In genomic region chr7:36868727-36869411, GRCh38 we compare ENCODE assay signal across 24 cellular contexts.
"Had no signal": no experiment of that assay in that cellular context is flagged by ENCODE, and none has a peak within 500 bp of the region (broad histone marks: within the 10 kb centered on the region; RNA-seq: fewer than 3 reads in every experiment).

No MANE protein-coding gene starts in this region.

- H3K9me3 Mint-ChIP-seq: activated B cell treated with CpG ODN at 0.5 μM for 24 hours; activated CD4-positive, alpha-beta memory T cell treated with anti-CD3 and anti-CD28 coated beads for 36 hours; activated naive CD8-positive, alpha-beta T cell treated with anti-CD3 and anti-CD28 coated beads for 36 hours; activated T-cell treated with anti-CD3 and anti-CD28 coated beads, Interleukin-2, amount 50 U/mL, for 72 hours had no signal

- H3K27me3 Mint-ChIP-seq: activated B cell treated with CpG ODN at 0.5 μM for 24 hours; activated CD4-positive, alpha-beta memory T cell treated with anti-CD3 and anti-CD28 coated beads for 36 hours; activated CD4-positive, alpha-beta T cell treated with anti-CD3 and anti-CD28 coated beads, Interleukin-2, amount 10 ng/mL, durations not matched to agents 7 days and 5 days; activated naive CD4-positive, alpha-beta T cell treated with anti-CD3 and anti-CD28 coated beads, Interleukin-2, amount 10 ng/mL, durations not matched to agents 7 days and 5 days; activated naive CD8-positive, alpha-beta T cell treated with anti-CD3 and anti-CD28 coated beads for 36 hours had no signal

- H3K36me3 ChIP-seq: brain microvascular endothelial cell had no signal

- FAIRE-seq: K562, RCC 7860 had no signal

- ATAC-seq: activated T-cell treated with anti-CD3 and anti-CD28 coated beads, Interleukin-2, amount 50 U/mL, for 72 hours; K562; PC-3 had no signal

- H3K27me3 ChIP-seq: brain microvascular endothelial cell had no signal

- DNase-seq: activated B cell treated with CpG ODN at 0.5 μM for 24 hours; activated CD4-positive, alpha-beta memory T cell treated with anti-CD3 and anti-CD28 coated beads for 36 hours; activated CD4-positive, alpha-beta T cell treated with anti-CD3 and anti-CD28 coated beads, Interleukin-2, amount 10 ng/mL, durations not matched to agents 7 days and 5 days; activated CD8-positive, alpha-beta memory T cell treated with anti-CD3 and anti-CD28 coated beads for 24 hours; activated gamma-delta T cell treated with Interleukin-2 at 50 U/mL for 16 hours; activated naive CD4-positive, alpha-beta T cell treated with anti-CD3 and anti-CD28 coated beads, Interleukin-2, amount 10 ng/mL, durations not matched to agents 7 days and 5 days; activated naive CD8-positive, alpha-beta T cell treated with anti-CD3 and anti-CD28 coated beads for 36 hours; activated T-cell treated with anti-CD3 and anti-CD28 coated beads, Interleukin-2, amount 50 U/mL, for 72 hours; brain microvascular endothelial cell; Karpas-422; MM.1S; NCI-H1105; NCI-H1436; NCI-H1694 treated with DMSO at 0.1 percent for 48 hours; NCI-H2029 treated with DMSO at 0.1 percent for 48 hours; NCI-H345; NCI-H510A; PC-3; SHP77 treated with DMSO at 0.1 percent for 48 hours; T-helper 9 cell had no signal

- H3K4me3 ChIP-seq: K562 had no signal

- H3K27ac ChIP-seq: brain microvascular endothelial cell had no signal

- H3K27ac Mint-ChIP-seq: activated B cell treated with CpG ODN at 0.5 μM for 24 hours; activated CD4-positive, alpha-beta memory T cell treated with anti-CD3 and anti-CD28 coated beads for 36 hours; activated naive CD8-positive, alpha-beta T cell treated with anti-CD3 and anti-CD28 coated beads for 36 hours; activated T-cell treated with anti-CD3 and anti-CD28 coated beads, Interleukin-2, amount 50 U/mL, for 72 hours; activated T-helper 2 cell treated with anti-CD3 and anti-CD28 coated beads, Interferon-gamma antibody, Interleukin-2, Interleukin-4, amounts not matched to agents 10 μg/mL and 5 μg/mL and 100 μg/mL, durations not matched to agents 14 hours and 24 hours and 36 hours; T-helper 1 cell treated with Interleukin-12 subunit alpha and Interleukin-12 subunit beta and Interleukin-4 antibody, amounts not matched to agents 30 μg/mL and 1 μg/mL, for 36 hours had no signal

- H3K4me3 Mint-ChIP-seq: activated B cell treated with CpG ODN at 0.5 μM for 24 hours; activated CD4-positive, alpha-beta memory T cell treated with anti-CD3 and anti-CD28 coated beads for 36 hours; activated CD4-positive, alpha-beta T cell treated with anti-CD3 and anti-CD28 coated beads, Interleukin-2, amount 10 ng/mL, durations not matched to agents 7 days and 5 days; activated naive CD4-positive, alpha-beta T cell treated with anti-CD3 and anti-CD28 coated beads, Interleukin-2, amount 10 ng/mL, durations not matched to agents 7 days and 5 days; activated naive CD8-positive, alpha-beta T cell treated with anti-CD3 and anti-CD28 coated beads for 36 hours; activated T-cell treated with anti-CD3 and anti-CD28 coated beads, Interleukin-2, amount 50 U/mL, for 72 hours; T-helper 1 cell treated with Interleukin-12 subunit alpha and Interleukin-12 subunit beta and Interleukin-4 antibody, amounts not matched to agents 30 μg/mL and 1 μg/mL, for 36 hours had no signal
